ENCODE assay signal across 16 cellular contexts in the genomic region with DNA sequence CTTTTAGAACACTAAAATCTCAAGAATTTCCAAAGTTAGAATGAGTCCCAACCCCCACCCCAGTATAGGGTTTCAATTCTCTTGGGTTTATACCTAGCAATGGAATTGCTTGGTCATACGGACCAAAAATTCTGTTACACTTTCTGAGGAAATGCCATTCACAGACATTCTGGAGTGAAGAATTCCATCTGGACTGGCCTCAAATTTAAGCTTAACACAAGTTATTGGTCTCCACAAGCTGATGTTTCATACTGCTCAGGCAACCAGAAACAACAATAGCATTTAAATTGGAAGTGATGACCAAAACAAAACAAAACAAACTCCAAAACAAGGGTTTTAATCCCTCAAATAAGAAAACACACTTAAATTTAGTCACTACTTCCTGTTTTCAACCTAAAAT. TPM values are rescaled to one million over a fixed set of nuclear protein-coding genes. Genes with fewer than 3 reads are reported as not detected.
"Had no signal": no experiment of that assay in that cellular context is flagged by ENCODE, and none has a peak within 500 bp of the region (broad histone marks: within the 10 kb centered on the region; RNA-seq: fewer than 3 reads in every experiment).

No MANE protein-coding gene starts in this region.

- ATAC-seq: activated T-cell treated with anti-CD3 and anti-CD28 coated beads, Interleukin-2, amount 50 U/mL, for 72 hours; left lobe of liver; pancreas had no signal

- H3K27ac ChIP-seq: pancreas had no signal

- H3K4me3 Mint-ChIP-seq: activated CD4-positive, alpha-beta memory T cell treated with anti-CD3 and anti-CD28 coated beads, Interleukin-2, amount 10 ng/mL, durations not matched to agents 7 days and 5 days; activated naive CD8-positive, alpha-beta T cell treated with anti-CD3 and anti-CD28 coated beads, Interleukin-2, amount 10 ng/mL, durations not matched to agents 7 days and 5 days; activated T-cell treated with anti-CD3 and anti-CD28 coated beads, Interleukin-2, amount 50 U/mL, for 72 hours; endodermal cell; neural crest cell; stimulated activated naive CD8-positive, alpha-beta T cell treated with anti-CD3 and anti-CD28 coated beads, Interleukin-15, Interleukin-2, amounts not matched to agents 100 ng/mL and 50 ng/mL, for 24 hours had no signal

- H3K36me3 Mint-ChIP-seq: activated naive CD8-positive, alpha-beta T cell treated with anti-CD3 and anti-CD28 coated beads, Interleukin-2, amount 10 ng/mL, durations not matched to agents 7 days and 5 days had no signal

- H3K9me3 Mint-ChIP-seq: activated CD4-positive, alpha-beta memory T cell treated with anti-CD3 and anti-CD28 coated beads, Interleukin-2, amount 10 ng/mL, durations not matched to agents 7 days and 5 days; activated naive CD8-positive, alpha-beta T cell treated with anti-CD3 and anti-CD28 coated beads, Interleukin-2, amount 10 ng/mL, durations not matched to agents 7 days and 5 days; activated T-cell treated with anti-CD3 and anti-CD28 coated beads, Interleukin-2, amount 50 U/mL, for 72 hours; endodermal cell; neural crest cell; stimulated activated naive CD8-positive, alpha-beta T cell treated with anti-CD3 and anti-CD28 coated beads, Interleukin-15, Interleukin-2, amounts not matched to agents 100 ng/mL and 50 ng/mL, for 24 hours had no signal

- H3K27ac Mint-ChIP-seq: activated CD4-positive, alpha-beta memory T cell treated with anti-CD3 and anti-CD28 coated beads, Interleukin-2, amount 10 ng/mL, durations not matched to agents 7 days and 5 days; activated naive CD8-positive, alpha-beta T cell treated with anti-CD3 and anti-CD28 coated beads, Interleukin-2, amount 10 ng/mL, durations not matched to agents 7 days and 5 days; activated T-cell treated with anti-CD3 and anti-CD28 coated beads, Interleukin-2, amount 50 U/mL, for 72 hours; stimulated activated naive CD8-positive, alpha-beta T cell treated with anti-CD3 and anti-CD28 coated beads, Interleukin-15, Interleukin-2, amounts not matched to agents 100 ng/mL and 50 ng/mL, for 24 hours had no signal

- H3K4me1 Mint-ChIP-seq: activated CD4-positive, alpha-beta memory T cell treated with anti-CD3 and anti-CD28 coated beads, Interleukin-2, amount 10 ng/mL, durations not matched to agents 7 days and 5 days; activated naive CD8-positive, alpha-beta T cell treated with anti-CD3 and anti-CD28 coated beads, Interleukin-2, amount 10 ng/mL, durations not matched to agents 7 days and 5 days had no signal

- H3K27me3 Mint-ChIP-seq: activated CD4-positive, alpha-beta memory T cell treated with anti-CD3 and anti-CD28 coated beads, Interleukin-2, amount 10 ng/mL, durations not matched to agents 7 days and 5 days; activated naive CD8-positive, alpha-beta T cell treated with anti-CD3 and anti-CD28 coated beads, Interleukin-2, amount 10 ng/mL, durations not matched to agents 7 days and 5 days; stimulated activated naive CD8-positive, alpha-beta T cell treated with anti-CD3 and anti-CD28 coated beads, Interleukin-15, Interleukin-2, amounts not matched to agents 100 ng/mL and 50 ng/mL, for 24 hours had no signal

- H3K4me3 ChIP-seq: pancreas had no signal

- DNase-seq: activated CD4-positive, alpha-beta memory T cell treated with anti-CD3 and anti-CD28 coated beads, Interleukin-2, amount 10 ng/mL, durations not matched to agents 7 days and 5 days; activated CD4-positive, alpha-beta T cell treated with anti-CD3 and anti-CD28 coated beads for 1 hour; activated naive CD8-positive, alpha-beta T cell treated with anti-CD3 and anti-CD28 coated beads, Interleukin-2, amount 10 ng/mL, durations not matched to agents 7 days and 5 days; activated T-cell treated with anti-CD3 and anti-CD28 coated beads, Interleukin-2, amount 50 U/mL, for 72 hours; aorta; central memory CD4-positive, alpha-beta T cell; dermis blood vessel endothelial cell; endodermal cell; foreskin melanocyte; pancreas; stimulated activated CD4-positive, alpha-beta T cell treated with anti-CD3 and anti-CD28 coated beads, Interleukin-15, amount 100 ng/mL, for 24 hours; stimulated activated CD4-positive, alpha-beta T cell treated with anti-CD3 and anti-CD28 coated beads, Interleukin-4, amount 100 ng/mL, for 24 hours; T-helper 9 cell had no signal

RNA-seq across cellular contexts. Expression of a gene that starts 51.1 kb away (rescaled TPM):
- total RNA-seq: activated CD4-positive, alpha-beta memory T cell treated with anti-CD3 and anti-CD28 coated beads, Interleukin-2, amount 10 ng/mL, durations not matched to agents 7 days and 5 days; activated naive CD8-positive, alpha-beta T cell treated with anti-CD3 and anti-CD28 coated beads, Interleukin-2, amount 10 ng/mL, durations not matched to agents 7 days and 5 days; activated T-cell treated with anti-CD3 and anti-CD28 coated beads, Interleukin-2, amount 50 U/mL, for 72 hours had no signal
